Comparison of ENCODE assay signal across 8 cellular contexts in genomic region chr1:212218911-212219310, GRCh38.
DNase-seq lines count a peak whose midpoint lies in the region; ATAC-seq and TF ChIP-seq lines count a peak whose summit lies in the region.

No MANE protein-coding gene starts in this region.

- H3K36me3 Mint-ChIP-seq in T-cell: no peaks in the 10 kb centered on the region

- TF ChIP-seq CTCF in GM12864 (IDR thresholded peaks at IDR 0.05; ENCODE audit: low read depth, low read length, missing control alignments): no peak
- no peak for TF ChIP-seq CTCF in fibroblast of lung (conservative IDR thresholded peaks at IDR 0.05 in 1 of 2, IDR thresholded peaks at IDR 0.05 in 1 of 2; ENCODE audit: low read depth in 1 of 2, low read length in 2 of 2)

- H3K4me1 Mint-ChIP-seq in T-cell: peaks cover 9 to 24% (median 10%) of the 10 kb centered on the region in 3 donors

- H3K27ac ChIP-seq in fibroblast of lung (ENCODE audit: insufficient read depth, low read length): no peak overlapping the region

- no peak overlapping the region for H2AFZ ChIP-seq in fibroblast of lung (ENCODE audit: low read length)

- no peak overlapping the region for H3K4me2 ChIP-seq in fibroblast of lung (ENCODE audit: extremely low read depth, insufficient read depth, low read length)

- peaks cover 0 to 9% of the 10 kb centered on the region in 2 donors for H3K27me3 Mint-ChIP-seq in T-cell

- H3K4me3 ChIP-seq in GM12864 (ENCODE audit: low read depth, low read length) (no peak overlapping the region), fibroblast of lung (replicated peaks in 1 of 4; ENCODE audit: control extremely low read depth in 1 of 4, insufficient read depth in 1 of 4, low read depth in 3 of 4, low read length in 4 of 4) (no peak overlapping the region)

- ATAC-seq in GM21447 (IDR thresholded peaks at IDR 0.05; ENCODE audit: unreplicated experiment) (peak; percentile 97), T-cell (replicated peaks in 1 of 4) (no peak)

- H3K36me3 ChIP-seq in fibroblast of lung (ENCODE audit: control insufficient read depth, insufficient read depth, low read length): no peaks in the 10 kb centered on the region

- no peaks in the 10 kb centered on the region for H3K9me3 Mint-ChIP-seq in T-cell

- H3K79me2 ChIP-seq in fibroblast of lung (ENCODE audit: control insufficient read depth, insufficient read depth, low read length): no peaks in the 10 kb centered on the region

- POLR2A ChIA-PET in T-cell (lab: Charles Lee): no interaction called here

- no peaks in the 10 kb centered on the region for H3K27me3 ChIP-seq in fibroblast of lung (ENCODE audit: control insufficient read depth, insufficient read depth, low read length)

- no peak overlapping the region for H3K27ac Mint-ChIP-seq in T-cell

- DNase-seq in GM12864 (ENCODE audit: low read depth) (peak; percentile 58), HK-2 (ENCODE audit: unreplicated experiment) (peak; percentile 38), fibroblast of lung (ENCODE audit: low read depth in 2 of 2) (peak; percentile 78 to 89), T-cell (no peak), SW 1271 (lab: John Stamatoyannopoulos, UW) (no peak), OCI-M1 (lab: John Stamatoyannopoulos, UW) (no peak)
- no peak for DNase-seq in activated CD4-positive, alpha-beta T cell treated with anti-CD3 and anti-CD28 coated beads, Interleukin-2, amount 50 U/mL, for 48 hours

- H3K4me1 ChIP-seq in fibroblast of lung (ENCODE audit: control insufficient read depth, extremely low read depth, insufficient read depth, low read length): no peaks in the 10 kb centered on the region

- H4K20me1 ChIP-seq in fibroblast of lung (ENCODE audit: control insufficient read depth, extremely low read depth, insufficient read depth, low read length): no peaks in the 10 kb centered on the region

- H3K9ac ChIP-seq in fibroblast of lung (ENCODE audit: insufficient read depth, low read length): no peak overlapping the region

- no peaks in the 10 kb centered on the region for H3K9me3 ChIP-seq in fibroblast of lung (ENCODE audit: control insufficient read depth, insufficient read depth, low read depth, low read length)

- CTCF ChIA-PET in T-cell (lab: Charles Lee): no interaction called here

- no peak overlapping the region for H3K4me3 Mint-ChIP-seq in T-cell

Comparison
In these comparisons a context has a peak if more than half of its experiments do, and no peak if none do; other contexts are left out.
1. DNase-seq: peak in GM12864 (single experiment), HK-2 (single experiment) and fibroblast of lung (2 of 2); none in T-cell (0 of 34), SW 1271 (0 of 2), OCI-M1 (single experiment) and activated CD4-positive, alpha-beta T cell treated with anti-CD3 and anti-CD28 coated beads, Interleukin-2, amount 50 U/mL, for 48 hours (0 of 2).